Comparison of ENCODE assay signal across 1 cellular context in the genomic region with DNA sequence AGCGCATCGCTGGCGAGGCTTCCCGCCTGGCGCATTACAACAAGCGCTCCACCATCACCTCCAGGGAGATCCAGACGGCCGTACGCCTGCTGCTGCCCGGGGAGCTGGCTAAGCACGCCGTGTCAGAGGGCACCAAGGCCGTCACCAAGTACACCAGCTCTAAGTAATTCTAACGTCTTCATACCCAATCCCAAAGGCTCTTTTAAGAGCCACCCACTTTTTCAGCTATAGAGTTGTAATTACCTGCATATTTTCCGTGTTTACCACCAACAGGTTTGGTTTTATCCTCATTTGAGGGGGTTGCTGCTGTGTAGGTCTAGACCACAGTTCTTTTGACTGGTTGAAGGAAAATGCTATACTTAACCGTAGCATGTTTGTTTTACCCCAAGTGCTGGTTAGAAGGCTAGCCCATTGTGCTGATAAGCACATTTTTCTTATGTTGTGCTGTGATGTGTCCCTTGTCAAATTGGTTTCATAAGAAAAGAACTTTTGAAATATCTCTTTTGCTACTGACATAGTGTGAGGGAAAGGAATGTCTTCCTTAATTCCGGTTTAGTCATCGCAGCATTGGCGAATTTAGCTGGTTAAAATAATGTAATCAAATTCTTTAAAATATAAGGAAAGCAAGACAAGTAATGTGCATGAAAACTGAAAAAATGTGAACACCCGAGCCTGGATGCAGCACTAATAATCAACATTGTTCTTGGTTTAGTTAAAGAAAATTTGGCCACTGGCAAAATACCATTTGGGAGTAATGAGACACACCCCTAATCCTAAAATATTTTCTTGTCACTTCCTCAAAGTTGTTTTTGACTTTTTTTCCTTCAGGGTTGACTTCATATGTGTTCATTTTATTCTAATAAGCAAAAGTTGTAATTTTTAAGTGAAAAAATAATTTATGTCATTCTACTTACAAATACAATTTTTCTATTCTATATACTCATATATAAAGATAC.
TF ChIP-seq lines count a peak whose summit lies in the region.

No MANE protein-coding gene starts in this region.

TF ChIP-seq in GM23338, 12 proteins besides CTCF, POLR2A, EP300 and RAD21 (continued from another document):
- TF ChIP-seq, protein P1, sequence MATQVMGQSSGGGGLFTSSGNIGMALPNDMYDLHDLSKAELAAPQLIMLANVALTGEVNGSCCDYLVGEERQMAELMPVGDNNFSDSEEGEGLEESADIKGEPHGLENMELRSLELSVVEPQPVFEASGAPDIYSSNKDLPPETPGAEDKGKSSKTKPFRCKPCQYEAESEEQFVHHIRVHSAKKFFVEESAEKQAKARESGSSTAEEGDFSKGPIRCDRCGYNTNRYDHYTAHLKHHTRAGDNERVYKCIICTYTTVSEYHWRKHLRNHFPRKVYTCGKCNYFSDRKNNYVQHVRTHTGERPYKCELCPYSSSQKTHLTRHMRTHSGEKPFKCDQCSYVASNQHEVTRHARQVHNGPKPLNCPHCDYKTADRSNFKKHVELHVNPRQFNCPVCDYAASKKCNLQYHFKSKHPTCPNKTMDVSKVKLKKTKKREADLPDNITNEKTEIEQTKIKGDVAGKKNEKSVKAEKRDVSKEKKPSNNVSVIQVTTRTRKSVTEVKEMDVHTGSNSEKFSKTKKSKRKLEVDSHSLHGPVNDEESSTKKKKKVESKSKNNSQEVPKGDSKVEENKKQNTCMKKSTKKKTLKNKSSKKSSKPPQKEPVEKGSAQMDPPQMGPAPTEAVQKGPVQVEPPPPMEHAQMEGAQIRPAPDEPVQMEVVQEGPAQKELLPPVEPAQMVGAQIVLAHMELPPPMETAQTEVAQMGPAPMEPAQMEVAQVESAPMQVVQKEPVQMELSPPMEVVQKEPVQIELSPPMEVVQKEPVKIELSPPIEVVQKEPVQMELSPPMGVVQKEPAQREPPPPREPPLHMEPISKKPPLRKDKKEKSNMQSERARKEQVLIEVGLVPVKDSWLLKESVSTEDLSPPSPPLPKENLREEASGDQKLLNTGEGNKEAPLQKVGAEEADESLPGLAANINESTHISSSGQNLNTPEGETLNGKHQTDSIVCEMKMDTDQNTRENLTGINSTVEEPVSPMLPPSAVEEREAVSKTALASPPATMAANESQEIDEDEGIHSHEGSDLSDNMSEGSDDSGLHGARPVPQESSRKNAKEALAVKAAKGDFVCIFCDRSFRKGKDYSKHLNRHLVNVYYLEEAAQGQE (IDR thresholded peaks at IDR 0.05; ENCODE audit: unreplicated experiment) = no peak
- no peak; the same call in 1 of the 2 replicates for TF ChIP-seq POLR2AphosphoS5 (IDR thresholded peaks at IDR 0.05; ENCODE audit: low read depth)
- TF ChIP-seq, protein P2, sequence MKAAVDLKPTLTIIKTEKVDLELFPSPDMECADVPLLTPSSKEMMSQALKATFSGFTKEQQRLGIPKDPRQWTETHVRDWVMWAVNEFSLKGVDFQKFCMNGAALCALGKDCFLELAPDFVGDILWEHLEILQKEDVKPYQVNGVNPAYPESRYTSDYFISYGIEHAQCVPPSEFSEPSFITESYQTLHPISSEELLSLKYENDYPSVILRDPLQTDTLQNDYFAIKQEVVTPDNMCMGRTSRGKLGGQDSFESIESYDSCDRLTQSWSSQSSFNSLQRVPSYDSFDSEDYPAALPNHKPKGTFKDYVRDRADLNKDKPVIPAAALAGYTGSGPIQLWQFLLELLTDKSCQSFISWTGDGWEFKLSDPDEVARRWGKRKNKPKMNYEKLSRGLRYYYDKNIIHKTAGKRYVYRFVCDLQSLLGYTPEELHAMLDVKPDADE (IDR thresholded peaks at IDR 0.05) = no peak; the same call in 1 of the 2 replicates
- TF ChIP-seq NANOG (IDR thresholded peaks at IDR 0.05; ENCODE audit: borderline replicate concordance) = no peak
- TF ChIP-seq ZNF331 (CRISPR knock-in tag; IDR thresholded peaks at IDR 0.05; ENCODE audit: low read depth) = no peak
- TF ChIP-seq JUNB (IDR thresholded peaks at IDR 0.05; ENCODE audit: unreplicated experiment) = no peak
- TF ChIP-seq STAT1 (IDR thresholded peaks at IDR 0.05; ENCODE audit: unreplicated experiment) = no peak
- TF ChIP-seq CREB1 (CRISPR knock-in tag; IDR thresholded peaks at IDR 0.05; ENCODE audit: low read depth) = no peak
- no peak for TF ChIP-seq EZH2phosphoT487 (IDR thresholded peaks at IDR 0.05; ENCODE audit: unreplicated experiment)
